17 cellular contexts compared by ENCODE assay signal in genomic region chr17:16466407-16466806, GRCh38. TPM values are rescaled to one million over a fixed set of nuclear protein-coding genes. Genes with fewer than 3 reads are reported as not detected.
DNase-seq lines count a peak whose midpoint lies in the region; ATAC-seq and TF ChIP-seq lines count a peak whose summit lies in the region.
"Had no signal": no experiment of that assay in that cellular context is flagged by ENCODE, and none has a peak within 500 bp of the region (broad histone marks: within the 10 kb centered on the region; RNA-seq: fewer than 3 reads in every experiment).

No MANE protein-coding gene starts in this region.

- CTCF ChIA-PET in PC-3 (lab: Charles Lee): no interaction called here
- CTCF ChIA-PET in activated naive CD4-positive, alpha-beta T cell treated with anti-CD3 and anti-CD28 coated beads, Interleukin-2, amount 10 ng/mL, durations not matched to agents 7 days and 5 days (lab: Charles Lee): no interaction called here

- H3K36me3 ChIP-seq in PC-3 (ENCODE audit: low read depth, low read length) (no peaks in the 10 kb centered on the region), colonic mucosa (no peaks in the 10 kb centered on the region), mucosa of stomach (ENCODE audit: control insufficient read depth, insufficient read depth, low read length) (no peaks in the 10 kb centered on the region), transverse colon (no peaks in the 10 kb centered on the region)

- H3K79me2 ChIP-seq in PC-3 (ENCODE audit: low read length): no peaks in the 10 kb centered on the region

- WGBS in transverse colon (ENCODE audit: low coverage in 1 of 2), 2 donors: 61% methylated on average over 9 of the region's 9 CpGs; no CpG with 5 or more reads in 1 of the 2 donors

- H3K4me3 ChIP-seq in PC-3 (ENCODE audit: low read length): no peak overlapping the region
- H3K4me3 ChIP-seq in colonic mucosa: no peak overlapping the region
- H3K4me3 ChIP-seq in mucosa of stomach (ENCODE audit: low read length): no peak overlapping the region
- no peak overlapping the region for H3K4me3 ChIP-seq in transverse colon
- H3K4me3 ChIP-seq: K562 had no signal

- no peaks in the 10 kb centered on the region for H3K9me3 Mint-ChIP-seq in activated naive CD4-positive, alpha-beta T cell treated with anti-CD3 and anti-CD28 coated beads, Interleukin-2, amount 10 ng/mL, durations not matched to agents 7 days and 5 days

- intact Hi-C loops in PC-3 (cut with micrococcal nuclease): no loop called here
- intact Hi-C loops in colonic mucosa (cut with DNase I): no loop called here
- intact Hi-C loops in transverse colon (cut with DNase I; ENCODE audit: low total_unique reads): no loop called here

- H4K20me1 ChIP-seq in PC-3 (ENCODE audit: low read length): no peaks in the 10 kb centered on the region

- in situ Hi-C loops in transverse colon (cut with MboI; ENCODE audit: low pct_ligation_motif_present in 1 of 4, low pct_unique_long_range_greater_than_20kb in 1 of 4, low sequenced_read_pairs in 3 of 4): no loop called here

- TF ChIP-seq EP300 in transverse colon (IDR thresholded peaks at IDR 0.05; ENCODE audit: low read depth): no peak

- H3K4me1 ChIP-seq in PC-3 (ENCODE audit: insufficient read depth, low read length): no peaks in the 10 kb centered on the region
- H3K4me1 ChIP-seq in colonic mucosa: peaks cover 28% of the 10 kb centered on the region
- peaks cover 48% of the 10 kb centered on the region for H3K4me1 ChIP-seq in mucosa of stomach (ENCODE audit: control insufficient read depth, insufficient read depth, low read length)
- peaks cover 36 to 64% (median 42%) of the 10 kb centered on the region in 4 donors for H3K4me1 ChIP-seq in transverse colon

- H3K27me3 ChIP-seq in PC-3 (ENCODE audit: low read length) (no peaks in the 10 kb centered on the region), colonic mucosa (no peaks in the 10 kb centered on the region), mucosa of stomach (ENCODE audit: control insufficient read depth, insufficient read depth, low read length) (no peaks in the 10 kb centered on the region), transverse colon (no peaks in the 10 kb centered on the region)

- no peaks in the 10 kb centered on the region for H3K9me2 ChIP-seq in PC-3 (replicated peaks; ENCODE audit: low read length)

- H3K9me3 ChIP-seq in PC-3 (ENCODE audit: low read length): no peaks in the 10 kb centered on the region
- no peaks in the 10 kb centered on the region for H3K9me3 ChIP-seq in colonic mucosa
- H3K9me3 ChIP-seq in mucosa of stomach (ENCODE audit: control insufficient read depth, low read length): no peaks in the 10 kb centered on the region
- H3K9me3 ChIP-seq in transverse colon: no peaks in the 10 kb centered on the region

- H2AFZ ChIP-seq in PC-3 (ENCODE audit: low read length): no peak overlapping the region

- DNase-seq in PC-3 (peak; percentile 18), colonic mucosa (peak; percentile 57), transverse colon (peak; percentile 55), KG1 (lab: John Stamatoyannopoulos, UW) (no peak)
- DNase-seq in activated naive CD4-positive, alpha-beta T cell treated with Interleukin-2 at 50 U/mL for 16 hours: no peak
- no peak for DNase-seq in activated naive CD4-positive, alpha-beta T cell treated with anti-CD3 and anti-CD28 coated beads, Interleukin-2, amount 10 ng/mL, durations not matched to agents 7 days and 5 days
- DNase-seq: ACHN, AML-193, DMS 273 treated with DMSO at 0.1 percent for 48 hours, EL, GOT3, NCI-H1436, NCI-H2081 treated with DMSO at 0.1 percent for 48 hours, NCI-H82 had no signal

- peak; percentile 38 for TF ChIP-seq POLR2A in transverse colon (IDR thresholded peaks at IDR 0.05)

- no peaks in the 10 kb centered on the region for H3K27me3 Mint-ChIP-seq in activated naive CD4-positive, alpha-beta T cell treated with anti-CD3 and anti-CD28 coated beads, Interleukin-2, amount 10 ng/mL, durations not matched to agents 7 days and 5 days

- BruUV-seq in PC-3 (replicated peaks; lab: Mats Ljungman, UMichigan): no TSS peak

- no peak overlapping the region for H3K27ac Mint-ChIP-seq in activated naive CD4-positive, alpha-beta T cell treated with anti-CD3 and anti-CD28 coated beads, Interleukin-2, amount 10 ng/mL, durations not matched to agents 7 days and 5 days
- H3K27ac Mint-ChIP-seq: CD14-positive monocyte had no signal

- H3K27ac ChIP-seq in PC-3 (ENCODE audit: low read length): no peak overlapping the region
- H3K27ac ChIP-seq in colonic mucosa: peak overlapping the region; percentile 79
- peak overlapping the region; percentile 80 to 89 (median 87) for H3K27ac ChIP-seq in transverse colon

- H3K4me3 Mint-ChIP-seq in activated naive CD4-positive, alpha-beta T cell treated with anti-CD3 and anti-CD28 coated beads, Interleukin-2, amount 10 ng/mL, durations not matched to agents 7 days and 5 days: no peak overlapping the region
- H3K4me3 Mint-ChIP-seq: CD14-positive monocyte had no signal

- H3K9ac ChIP-seq in PC-3 (ENCODE audit: low read length) (no peak overlapping the region), colonic mucosa (ENCODE audit: low read depth in 2 of 2, low read length in 2 of 2) (peak overlapping the region in 1 of 2 donors; percentile 90), mucosa of stomach (ENCODE audit: low read length) (peak overlapping the region; percentile 11)

- POLR2A ChIA-PET in PC-3 (lab: Charles Lee; ENCODE audit: unreplicated experiment): no interaction called here

- H3F3A ChIP-seq in PC-3 (ENCODE audit: low read length, unreplicated experiment): no peaks in the 10 kb centered on the region

- TF ChIP-seq CTCF in PC-3 (conservative IDR thresholded peaks at IDR 0.05; ENCODE audit: low read depth, low read length) (no peak), colonic mucosa (IDR thresholded peaks at IDR 0.05) (no peak), transverse colon (IDR thresholded peaks at IDR 0.05) (no peak)

- no peak for ATAC-seq in PC-3
- ATAC-seq: K562 had no signal

- H3K4me1 Mint-ChIP-seq in activated naive CD4-positive, alpha-beta T cell treated with anti-CD3 and anti-CD28 coated beads, Interleukin-2, amount 10 ng/mL, durations not matched to agents 7 days and 5 days: no peaks in the 10 kb centered on the region

- H3K36me3 Mint-ChIP-seq in activated naive CD4-positive, alpha-beta T cell treated with anti-CD3 and anti-CD28 coated beads, Interleukin-2, amount 10 ng/mL, durations not matched to agents 7 days and 5 days: no peaks in the 10 kb centered on the region

- no peak overlapping the region for H3K4me2 ChIP-seq in PC-3 (ENCODE audit: low read length)

RNA-seq across cellular contexts. Expression of gene LRRC75A, which starts 25.6 kb away (rescaled TPM):
- 15.8 and 19.4 TPM in 2 replicates for total RNA-seq in PC-3 (2014; rRNA removed)
- total RNA-seq in colonic mucosa: 10 to 100 TPM; 43.2 to 49.4 TPM
- 100 to 1,000 TPM in 2 of 4 donors, 10 to 100 TPM in 2; 67.9 to 194 (median 115) TPM for total RNA-seq in transverse colon

RNA-seq across cellular contexts. Expression of gene TRPV2, which starts 51.0 kb away (rescaled TPM):
- total RNA-seq in PC-3 (2014; rRNA removed) (0.69 and 1.9 TPM in 2 replicates), colonic mucosa (1 to 10 TPM; 5.4 to 7.4 TPM), transverse colon (1 to 10 TPM; 2.4 to 8.2 (median 4.4) TPM)

Comparison
In these comparisons a context has a peak if more than half of its experiments do, and no peak if none do; other contexts are left out.
1. DNase-seq: peak in PC-3 (single experiment), colonic mucosa (single experiment) and transverse colon (single experiment); none in KG1 (single experiment), activated naive CD4-positive, alpha-beta T cell treated with Interleukin-2 at 50 U/mL for 16 hours (single experiment) and activated naive CD4-positive, alpha-beta T cell treated with anti-CD3 and anti-CD28 coated beads, Interleukin-2, amount 10 ng/mL, durations not matched to agents 7 days and 5 days (single experiment).